In genomic region chr5:98767563-98767962, GRCh38 we compare ENCODE assay signal across 15 cellular contexts. TPM values are rescaled to one million over a fixed set of nuclear protein-coding genes. Genes with fewer than 3 reads are reported as not detected.
DNase-seq lines count a peak whose midpoint lies in the region; ATAC-seq and TF ChIP-seq lines count a peak whose summit lies in the region.
"Had no signal": no experiment of that assay in that cellular context is flagged by ENCODE, and none has a peak within 500 bp of the region (broad histone marks: within the 10 kb centered on the region; RNA-seq: fewer than 3 reads in every experiment).

No MANE protein-coding gene starts in this region.

- 44% methylated on average over 2 of the region's 2 CpGs for WGBS in mesenchymal stem cell

- POLR2A ChIA-PET in activated B cell treated with CpG ODN at 0.5 μM for 24 hours (lab: Charles Lee) = interaction anchor here (0.6 kb wide), 1 partner anchor 1831 kb away, joined by 3 read pairs; no protein-coding TSS in a partner anchor

- H3K4me3 ChIP-seq in mesenchymal stem cell (ENCODE audit: insufficient read depth in 1 of 2, low read depth in 1 of 2, low read length in 2 of 2) (peak overlapping the region in 1 of 2 experiments; percentile 87), skeletal muscle satellite cell (ENCODE audit: low read length) (peak overlapping the region; percentile 20)
- H3K4me3 ChIP-seq: BLaER1 had no signal

- H3K27ac Mint-ChIP-seq in HFFc6 (peak overlapping the region; percentile 99), activated B cell treated with CpG ODN at 0.5 μM for 24 hours (no peak overlapping the region)
- H3K27ac Mint-ChIP-seq: activated CD8-positive, alpha-beta T cell treated with anti-CD3 and anti-CD28 coated beads for 36 hours; memory B cell had no signal

- H3K4me3 Mint-ChIP-seq in HFFc6 (peak overlapping the region; percentile 100), activated B cell treated with CpG ODN at 0.5 μM for 24 hours (peak overlapping the region; percentile 13)

- no peak overlapping the region for H2AFZ ChIP-seq in mesenchymal stem cell (ENCODE audit: low read depth, low read length)

- no peak overlapping the region for H2BK15ac ChIP-seq in mesenchymal stem cell (ENCODE audit: low read depth, poor library complexity, severe bottlenecking)

- H3K4ac ChIP-seq in mesenchymal stem cell (ENCODE audit: low read depth in 1 of 2, low read length in 2 of 2) = no peak overlapping the region

- peaks cover 9% of the 10 kb centered on the region for H3K27me3 Mint-ChIP-seq in HFFc6 (ENCODE audit: insufficient read depth)
- H3K27me3 Mint-ChIP-seq in activated B cell treated with CpG ODN at 0.5 μM for 24 hours = peaks cover 33% of the 10 kb centered on the region

- H2BK5ac ChIP-seq in mesenchymal stem cell (ENCODE audit: low read depth, low read length, poor library complexity, severe bottlenecking) = no peak overlapping the region

- no peaks in the 10 kb centered on the region for H3K27me3 ChIP-seq in mesenchymal stem cell (ENCODE audit: control insufficient read depth in 1 of 2, insufficient read depth in 1 of 2, low read length in 2 of 2)
- no peaks in the 10 kb centered on the region for H3K27me3 ChIP-seq in skeletal muscle satellite cell (ENCODE audit: control insufficient read depth, insufficient read depth, low read length)
- H3K27me3 ChIP-seq: brain microvascular endothelial cell had no signal

- CTCF ChIA-PET in activated B cell treated with CpG ODN at 0.5 μM for 24 hours (lab: Charles Lee) = interaction anchor here (1.3 to 3.7 kb wide), 5 partner anchors 9 to 1537 kb away, joined by 3 to 35 read pairs (median 20); no protein-coding TSS in a partner anchor

- H4K91ac ChIP-seq in mesenchymal stem cell (ENCODE audit: low read length) = no peak overlapping the region

- no peaks in the 10 kb centered on the region for H3K79me1 ChIP-seq in mesenchymal stem cell (replicated peaks; ENCODE audit: low read length, poor library complexity, severe bottlenecking)

- H2AK5ac ChIP-seq in mesenchymal stem cell (ENCODE audit: low read length, severe bottlenecking) = no peak overlapping the region

- H3K4me2 ChIP-seq in mesenchymal stem cell (ENCODE audit: low read length, poor library complexity, severe bottlenecking) (no peak overlapping the region), skeletal muscle satellite cell (ENCODE audit: low read length) (peak overlapping the region; percentile 88)

- H3K9me3 ChIP-seq in mesenchymal stem cell (ENCODE audit: control insufficient read depth, low read length) (no peaks in the 10 kb centered on the region), skeletal muscle satellite cell (replicated peaks; ENCODE audit: low read length) (no peaks in the 10 kb centered on the region)
- H3K9me3 ChIP-seq: BLaER1, psoas muscle, suprapubic skin had no signal

- peaks cover 5% of the 10 kb centered on the region; the same call in 1 of the 2 replicates for H3K9me3 Mint-ChIP-seq in HFFc6
- H3K9me3 Mint-ChIP-seq in activated B cell treated with CpG ODN at 0.5 μM for 24 hours = no peaks in the 10 kb centered on the region
- H3K9me3 Mint-ChIP-seq: activated CD8-positive, alpha-beta T cell treated with anti-CD3 and anti-CD28 coated beads for 36 hours; memory B cell had no signal

- intact Hi-C loops in activated B cell treated with CpG ODN at 0.5 μM for 24 hours (cut with micrococcal nuclease) = loop anchor here (5.0 kb wide), 1 partner anchor 1235 kb away; no protein-coding TSS in a partner anchor

- H3K14ac ChIP-seq in mesenchymal stem cell (ENCODE audit: low read length in 2 of 2) = no peak overlapping the region

- H3K36me3 Mint-ChIP-seq in HFFc6 (ENCODE audit: low read depth) (peaks cover 30% of the 10 kb centered on the region), activated B cell treated with CpG ODN at 0.5 μM for 24 hours (ENCODE audit: low read depth) (no peaks in the 10 kb centered on the region)
- H3K36me3 Mint-ChIP-seq: memory B cell had no signal

- H3K4me1 ChIP-seq in mesenchymal stem cell (ENCODE audit: control insufficient read depth, insufficient read depth, low read depth, low read length) (peaks cover 1% of the 10 kb centered on the region), skeletal muscle satellite cell (ENCODE audit: control insufficient read depth, insufficient read depth, low read length) (peaks cover 34% of the 10 kb centered on the region)

- H3K36me3 ChIP-seq in mesenchymal stem cell (ENCODE audit: control insufficient read depth in 1 of 2, insufficient read depth in 2 of 2, low read depth in 1 of 2, low read length in 2 of 2) (peaks cover 0 to 15% of the 10 kb centered on the region in 2 experiments), skeletal muscle satellite cell (ENCODE audit: insufficient read depth, low read length) (peaks cover 13% of the 10 kb centered on the region)
- H3K36me3 ChIP-seq: BLaER1, brain microvascular endothelial cell, suprapubic skin had no signal

- H3K23ac ChIP-seq in mesenchymal stem cell (ENCODE audit: low read length in 2 of 2) = no peak overlapping the region

- peak overlapping the region in 1 of 2 experiments; percentile 67 for H3K18ac ChIP-seq in mesenchymal stem cell (ENCODE audit: low read depth in 1 of 2, low read length in 2 of 2)

- H4K8ac ChIP-seq in mesenchymal stem cell (ENCODE audit: low read length) = no peak overlapping the region

- ATAC-seq in activated B cell treated with CpG ODN at 0.5 μM for 24 hours (ENCODE audit: low read depth) (no peak), HG03280 (IDR thresholded peaks at IDR 0.05; ENCODE audit: unreplicated experiment) (no peak), HG03520 (IDR thresholded peaks at IDR 0.05; ENCODE audit: unreplicated experiment) (no peak)

- H3K27ac ChIP-seq in mesenchymal stem cell (ENCODE audit: low read length, poor library complexity, severe bottlenecking) = peak overlapping the region; percentile 41
- H3K27ac ChIP-seq: BLaER1, psoas muscle, suprapubic skin had no signal

- TF ChIP-seq CTCF in HFFc6 (IDR thresholded peaks at IDR 0.05) = no peak
- no peak for TF ChIP-seq CTCF in activated B cell treated with CpG ODN at 0.5 μM for 24 hours (IDR thresholded peaks at IDR 0.05)

- no peak overlapping the region for H2BK12ac ChIP-seq in mesenchymal stem cell (ENCODE audit: low read length in 2 of 2)

- no peak overlapping the region for H2BK120ac ChIP-seq in mesenchymal stem cell (ENCODE audit: low read depth, low read length)

- no peak for DNase-seq in HFFc6
- no peak for DNase-seq in activated B cell treated with CpG ODN at 0.5 μM for 24 hours
- no peak for DNase-seq in mesenchymal stem cell
- no peak for DNase-seq in activated gamma-delta T cell (lab: John Stamatoyannopoulos, UW)
- DNase-seq: MV-4-11, SIG-M5 had no signal

- H3K9ac ChIP-seq in mesenchymal stem cell (ENCODE audit: low read length) (peak overlapping the region; percentile 95), skeletal muscle satellite cell (ENCODE audit: low read depth, low read length) (peak overlapping the region; percentile 99)
- H3K9ac ChIP-seq: BLaER1 had no signal

- H3K4me1 Mint-ChIP-seq in HFFc6 (ENCODE audit: low read depth) (peaks cover 52% of the 10 kb centered on the region), activated B cell treated with CpG ODN at 0.5 μM for 24 hours (peaks cover 31% of the 10 kb centered on the region)

RNA-seq across cellular contexts. Expression of gene RGMB, which starts 5.9 kb away (rescaled TPM):
- 100 to 1,000 TPM; 219 to 288 (median 235) TPM for total RNA-seq in HFFc6 (2021; fragmentation: NEBNext Ultra II Directional; extraction: Animal tissue kit (Norgen Biotek cat#: 25700))
- 12.7 and 13.8 TPM in 2 replicates for total RNA-seq in activated B cell treated with CpG ODN at 0.5 μM for 24 hours
- polyA plus RNA-seq in mesenchymal stem cell (2013, experiment 1 of 2) = 15.4 TPM
- polyA plus RNA-seq in mesenchymal stem cell (2013, experiment 2 of 2) = 15.8 TPM
- total RNA-seq in skeletal muscle satellite cell (2012; rRNA removed) = 30.7 and 89.3 TPM in 2 replicates

Comparison
In these comparisons a context has a peak if more than half of its experiments do, and no peak if none do; other contexts are left out.
1. RNA of gene RGMB, which starts 5.9 kb away (total RNA-seq): 219 to 288 TPM in HFFc6; 12.7 to 13.8 TPM in activated B cell treated with CpG ODN at 0.5 μM for 24 hours; every median in the first group is over 10 times any median in the second.